In genomic region chr1:15702722-15703550, GRCh38 we compare ENCODE assay signal across 9 cellular contexts. TPM values are rescaled to one million over a fixed set of nuclear protein-coding genes. Genes with fewer than 3 reads are reported as not detected.
DNase-seq lines count a peak whose midpoint lies in the region; ATAC-seq and TF ChIP-seq lines count a peak whose summit lies in the region.
"Had no signal": no experiment of that assay in that cellular context is flagged by ENCODE, and none has a peak within 500 bp of the region (broad histone marks: within the 10 kb centered on the region; RNA-seq: fewer than 3 reads in every experiment).

No MANE protein-coding gene starts in this region.

- H3K27ac ChIP-seq in GM23248 = peak overlapping the region; percentile 96
- H3K27ac ChIP-seq in angular gyrus (ENCODE audit: low read depth, low read length) = peak overlapping the region; percentile 80
- H3K27ac ChIP-seq in left ventricle myocardium inferior (replicated peaks) = peak overlapping the region; percentile 88
- peak overlapping the region; percentile 93 to 96 (median 96) for H3K27ac ChIP-seq in gastrocnemius medialis

- DNase-seq in GM23248 (peak; percentile 42), left ventricle myocardium inferior (no peak), gastrocnemius medialis (peak in 1 of 2 donors; percentile 72), activated gamma-delta T cell (lab: John Stamatoyannopoulos, UW) (no peak), NCI-H774 (lab: John Stamatoyannopoulos, UW) (no peak), A172 (ENCODE audit: low spot score) (no peak)
- DNase-seq in T-helper 2 cell treated with Interferon-gamma antibody and Interleukin-4, amounts not matched to agents 5 μg/mL and 100 μg/mL, for 36 hours (ENCODE audit: low spot score) = no peak
- DNase-seq: SW 1271 had no signal

- H3K4me2 ChIP-seq in GM23248 (ENCODE audit: unreplicated experiment) = peak overlapping the region; percentile 70

- H3K4me3 ChIP-seq in GM23248 (peak overlapping the region; percentile 49), left ventricle myocardium inferior (peak overlapping the region; percentile 41), gastrocnemius medialis (no peak overlapping the region)

- H3K27ac Mint-ChIP-seq in T-helper 2 cell treated with Interferon-gamma antibody and Interleukin-4, amounts not matched to agents 5 μg/mL and 100 μg/mL, for 36 hours = no peak overlapping the region

- in situ Hi-C loops in GM23248 (cut with MboI) = no loop called here
- in situ Hi-C loops in gastrocnemius medialis (cut with MboI; ENCODE audit: low sequenced_read_pairs in 4 of 4) = no loop called here

- H3K27me3 ChIP-seq in GM23248 (replicated peaks; ENCODE audit: insufficient read depth) (no peaks in the 10 kb centered on the region), left ventricle myocardium inferior (ENCODE audit: low read depth) (no peaks in the 10 kb centered on the region), gastrocnemius medialis (no peaks in the 10 kb centered on the region)

- H2AFZ ChIP-seq in GM23248 = peak overlapping the region; percentile 54

- no peaks in the 10 kb centered on the region for H3K4me1 Mint-ChIP-seq in T-helper 2 cell treated with Interferon-gamma antibody and Interleukin-4, amounts not matched to agents 5 μg/mL and 100 μg/mL, for 36 hours (ENCODE audit: low read depth)

- peaks cover 10% of the 10 kb centered on the region for H3K36me3 Mint-ChIP-seq in T-helper 2 cell treated with Interferon-gamma antibody and Interleukin-4, amounts not matched to agents 5 μg/mL and 100 μg/mL, for 36 hours (ENCODE audit: low read depth)

- TF ChIP-seq POLR2A in gastrocnemius medialis (IDR thresholded peaks at IDR 0.05) = no peak

- intact Hi-C loops in left ventricle myocardium inferior (cut with micrococcal nuclease) (no loop called here), gastrocnemius medialis (cut with DNase I; ENCODE audit: low total_unique reads) (loop anchor here (1.0 kb wide), 1 partner anchor 47 kb away; no protein-coding TSS in a partner anchor)

- no peaks in the 10 kb centered on the region for H4K20me1 ChIP-seq in GM23248 (ENCODE audit: insufficient read depth)

- peak; percentile 38 for TF ChIP-seq CTCF in left ventricle myocardium inferior (IDR thresholded peaks at IDR 0.05; ENCODE audit: borderline replicate concordance)
- TF ChIP-seq CTCF in gastrocnemius medialis (IDR thresholded peaks at IDR 0.05 in 4 of 5, conservative IDR thresholded peaks at IDR 0.05 in 1 of 5) = peak in 3 of 5 experiments; percentile 28 to 51 (median 34)

- no peaks in the 10 kb centered on the region for H3K9me2 ChIP-seq in GM23248 (ENCODE audit: insufficient read depth)

- H3K9me3 Mint-ChIP-seq in T-helper 2 cell treated with Interferon-gamma antibody and Interleukin-4, amounts not matched to agents 5 μg/mL and 100 μg/mL, for 36 hours = no peaks in the 10 kb centered on the region

- 59 to 64% methylated on average over 19 of the region's 19 CpGs for WGBS in GM23248 (ENCODE audit: low coverage in 1 of 2, low lambda C conversion rate in 2 of 2, missing lambda C conversion rate in 2 of 2), 2 experiments

- no peaks in the 10 kb centered on the region for H3K36me3 ChIP-seq in GM23248 (ENCODE audit: low read depth)
- no peaks in the 10 kb centered on the region for H3K36me3 ChIP-seq in left ventricle myocardium inferior
- H3K36me3 ChIP-seq in gastrocnemius medialis = no peaks in the 10 kb centered on the region

- no peaks in the 10 kb centered on the region for H3K27me3 Mint-ChIP-seq in T-helper 2 cell treated with Interferon-gamma antibody and Interleukin-4, amounts not matched to agents 5 μg/mL and 100 μg/mL, for 36 hours (ENCODE audit: low read depth)

- H3K79me2 ChIP-seq in GM23248 (ENCODE audit: insufficient read depth) = peaks cover 90% of the 10 kb centered on the region

- peaks cover 26% of the 10 kb centered on the region for H3F3A ChIP-seq in GM23248 (ENCODE audit: insufficient read depth)

- H3K4me1 ChIP-seq in GM23248 (ENCODE audit: insufficient read depth) (peaks cover 32% of the 10 kb centered on the region), left ventricle myocardium inferior (peaks cover 89% of the 10 kb centered on the region), gastrocnemius medialis (peaks cover 48 to 61% of the 10 kb centered on the region in 2 donors)

- H3K4me3 Mint-ChIP-seq in T-helper 2 cell treated with Interferon-gamma antibody and Interleukin-4, amounts not matched to agents 5 μg/mL and 100 μg/mL, for 36 hours = no peak overlapping the region

- peak; percentile 27 to 33 for ATAC-seq in gastrocnemius medialis

- H3K9ac ChIP-seq in GM23248 = peak overlapping the region; percentile 81

- H3K9me3 ChIP-seq in GM23248 (ENCODE audit: low read depth) (no peaks in the 10 kb centered on the region), left ventricle myocardium inferior (replicated peaks) (no peaks in the 10 kb centered on the region), gastrocnemius medialis (no peaks in the 10 kb centered on the region)

RNA-seq across cellular contexts. Expression of gene PLEKHM2, which starts 18.8 kb away (rescaled TPM):
- total RNA-seq in GM23248 (2014; rRNA removed; shearing (Covaris generic)) = 52.9 and 67.9 TPM in 2 replicates
- 14.8 and 14.9 TPM in 2 replicates for polyA plus RNA-seq in GM23248 (2016; fragmentation: Nextera tagmentation; extraction: Ambion mirVana)
- 90.3 TPM for total RNA-seq in left ventricle myocardium inferior
- total RNA-seq in gastrocnemius medialis = 100 to 1,000 TPM in 3 of 4 donors, 10 to 100 TPM in 1; 86.7 to 170 (median 144) TPM
- 18.4 and 22.2 TPM in 2 replicates for total RNA-seq in A172 (2014; rRNA removed; shearing (Covaris generic))

RNA-seq across cellular contexts. Expression of gene SLC25A34, which starts 33.1 kb away (rescaled TPM):
- total RNA-seq in GM23248 (2014; rRNA removed; shearing (Covaris generic)) = 0.13 and 0.54 TPM in 2 replicates
- 0.20 and 0.29 TPM in 2 replicates for polyA plus RNA-seq in GM23248 (2016; fragmentation: Nextera tagmentation; extraction: Ambion mirVana)
- total RNA-seq in left ventricle myocardium inferior (34.0 TPM), gastrocnemius medialis (10 to 100 TPM in 3 of 4 donors, 1 to 10 TPM in 1; 7.8 to 17.2 (median 13.8) TPM)
- 1.1 TPM in 1 of 2 replicates, not detected in the other for total RNA-seq in A172 (2014; rRNA removed; shearing (Covaris generic))

RNA-seq across cellular contexts. Expression of gene TMEM82, which starts 39.4 kb away (rescaled TPM):
- not detected in 2 replicates for total RNA-seq in GM23248 (2014; rRNA removed; shearing (Covaris generic))
- not detected in 2 replicates for polyA plus RNA-seq in GM23248 (2016; fragmentation: Nextera tagmentation; extraction: Ambion mirVana)
- not detected for total RNA-seq in left ventricle myocardium inferior
- under 1 TPM in 1 of 4 donors, not detected in 3; 0.33 TPM for total RNA-seq in gastrocnemius medialis
- not detected in 2 replicates for total RNA-seq in A172 (2014; rRNA removed; shearing (Covaris generic))

RNA-seq across cellular contexts. Expression of gene FBLIM1, which starts 55.7 kb away (rescaled TPM):
- 59.6 and 69.9 TPM in 2 replicates for total RNA-seq in GM23248 (2014; rRNA removed; shearing (Covaris generic))
- polyA plus RNA-seq in GM23248 (2016; fragmentation: Nextera tagmentation; extraction: Ambion mirVana) = 63.3 and 67.3 TPM in 2 replicates
- total RNA-seq in left ventricle myocardium inferior = 89.1 TPM
- 1 to 10 TPM; 1.4 to 3.9 (median 3.8) TPM for total RNA-seq in gastrocnemius medialis
- 31.2 and 70.8 TPM in 2 replicates for total RNA-seq in A172 (2014; rRNA removed; shearing (Covaris generic))

Comparison
In these comparisons a context has a peak if more than half of its experiments do, and no peak if none do; other contexts are left out.
1. H3K4me3 ChIP-seq: peak in GM23248 (single experiment) and left ventricle myocardium inferior (single experiment); none in gastrocnemius medialis (0 of 4).
2. Peak in every context shown above with its lines, with median percentiles within 50 percentile points of each other: H3K27ac ChIP-seq.